8 cellular contexts compared by ENCODE assay signal in the genomic region with DNA sequence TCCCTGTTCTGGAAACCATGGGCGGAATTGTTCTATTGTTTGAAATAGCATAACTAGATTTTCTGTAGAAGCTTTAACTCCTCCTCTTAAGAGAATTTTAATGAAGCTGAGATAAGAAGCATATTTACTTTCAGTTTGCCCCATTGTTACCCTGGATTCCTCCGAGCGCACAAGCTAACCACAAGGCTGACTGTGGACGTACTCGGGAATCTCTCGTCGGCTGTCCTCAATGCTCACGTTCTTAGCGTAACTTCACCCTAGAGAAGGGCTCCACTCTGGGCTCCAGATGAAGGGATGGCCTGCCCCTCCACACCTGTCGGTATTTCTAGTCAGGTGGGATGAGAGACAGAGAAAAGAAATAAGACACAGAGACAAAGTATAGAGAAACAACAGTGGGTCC.
DNase-seq lines count a peak whose midpoint lies in the region; ATAC-seq and TF ChIP-seq lines count a peak whose summit lies in the region.
"Not testable (repeated sequence)": the region's sequence is repeated elsewhere in the genome, so short reads cannot be mapped to it uniquely, and the experiment has no call there.

No MANE protein-coding gene starts in this region.

- H3K9me3 Mint-ChIP-seq in CD14-positive monocyte; T-helper 1 cell treated with Interleukin-12 subunit alpha and Interleukin-12 subunit beta and Interleukin-4 antibody, amounts not matched to agents 30 μg/mL and 1 μg/mL, for 36 hours; activated CD4-positive, alpha-beta memory T cell treated with anti-CD3 and anti-CD28 coated beads for 36 hours; activated naive CD4-positive, alpha-beta T cell treated with anti-CD3 and anti-CD28 coated beads, Interleukin-2, amount 50 U/mL, for 24 hours; stimulated activated effector memory CD8-positive, alpha-beta T cell treated with anti-CD3 and anti-CD28 coated beads, Interleukin-12 subunit alpha, Interleukin-12 subunit beta, amount 100 ng/mL, for 72 hours: not testable (repeated sequence)

- intact Hi-C loops in CD14-positive monocyte (cut with micrococcal nuclease); activated CD4-positive, alpha-beta memory T cell treated with anti-CD3 and anti-CD28 coated beads for 36 hours (cut with micrococcal nuclease): not testable (repeated sequence)
- intact Hi-C loops in mammary epithelial cell (cut with micrococcal nuclease) = loop anchor here (2.0 to 10.0 kb wide), 2 partner anchors 153 to 619 kb away; no protein-coding TSS in a partner anchor

- WGBS in mammary epithelial cell (ENCODE audit: low coverage, missing lambda C conversion rate) = 29% methylated on average over 10 of the region's 10 CpGs
- no CpG with 5 or more reads among the region's 10 CpGs for WGBS in mesendoderm (ENCODE audit: extremely low coverage, insufficient coverage, low lambda C conversion rate)

- in situ Hi-C loops in mammary epithelial cell (cut with MboI; ENCODE audit: low sequenced_read_pairs in 2 of 2) = not testable (repeated sequence)

- not testable (repeated sequence) for H3K23ac ChIP-seq in mesendoderm (ENCODE audit: low read length)

- H3K27me3 Mint-ChIP-seq in CD14-positive monocyte (ENCODE audit: low read depth in 3 of 3) = peaks cover 18 to 32% (median 30%) of the 10 kb centered on the region in 3 donors
- H3K27me3 Mint-ChIP-seq in T-helper 1 cell treated with Interleukin-12 subunit alpha and Interleukin-12 subunit beta and Interleukin-4 antibody, amounts not matched to agents 30 μg/mL and 1 μg/mL, for 36 hours (ENCODE audit: low read depth) = peaks cover 25% of the 10 kb centered on the region
- H3K27me3 Mint-ChIP-seq in activated CD4-positive, alpha-beta memory T cell treated with anti-CD3 and anti-CD28 coated beads for 36 hours = peaks cover 15% of the 10 kb centered on the region
- H3K27me3 Mint-ChIP-seq in activated naive CD4-positive, alpha-beta T cell treated with anti-CD3 and anti-CD28 coated beads, Interleukin-2, amount 50 U/mL, for 24 hours = not testable (repeated sequence)

- H4K8ac ChIP-seq in mesendoderm (ENCODE audit: low read depth, low read length) = not testable (repeated sequence)

- H3K27ac Mint-ChIP-seq in CD14-positive monocyte; T-helper 1 cell treated with Interleukin-12 subunit alpha and Interleukin-12 subunit beta and Interleukin-4 antibody, amounts not matched to agents 30 μg/mL and 1 μg/mL, for 36 hours; activated CD4-positive, alpha-beta memory T cell treated with anti-CD3 and anti-CD28 coated beads for 36 hours; activated naive CD4-positive, alpha-beta T cell treated with anti-CD3 and anti-CD28 coated beads, Interleukin-2, amount 50 U/mL, for 24 hours; stimulated activated effector memory CD8-positive, alpha-beta T cell treated with anti-CD3 and anti-CD28 coated beads, Interleukin-12 subunit alpha, Interleukin-12 subunit beta, amount 100 ng/mL, for 72 hours: not testable (repeated sequence)

- CTCF ChIA-PET in activated CD4-positive, alpha-beta memory T cell treated with anti-CD3 and anti-CD28 coated beads for 36 hours (lab: Charles Lee) = not testable (repeated sequence)
- CTCF ChIA-PET in mammary epithelial cell (lab: Charles Lee; ENCODE audit: low non-redundant PET) = interaction anchor here (0.6 kb wide), 1 partner anchor 125 kb away, joined by 4 read pairs; no protein-coding TSS in a partner anchor

- not testable (repeated sequence) for H4K20me1 ChIP-seq in mammary epithelial cell (ENCODE audit: insufficient read depth, low read length)

- not testable (repeated sequence) for H3K36me3 Mint-ChIP-seq in CD14-positive monocyte; T-helper 1 cell treated with Interleukin-12 subunit alpha and Interleukin-12 subunit beta and Interleukin-4 antibody, amounts not matched to agents 30 μg/mL and 1 μg/mL, for 36 hours (ENCODE audit: low read depth); activated CD4-positive, alpha-beta memory T cell treated with anti-CD3 and anti-CD28 coated beads for 36 hours; activated naive CD4-positive, alpha-beta T cell treated with anti-CD3 and anti-CD28 coated beads, Interleukin-2, amount 50 U/mL, for 24 hours; stimulated activated effector memory CD8-positive, alpha-beta T cell treated with anti-CD3 and anti-CD28 coated beads, Interleukin-12 subunit alpha, Interleukin-12 subunit beta, amount 100 ng/mL, for 72 hours

- not testable (repeated sequence) for H3K27me3 ChIP-seq in mammary epithelial cell (ENCODE audit: insufficient read depth, low read length); mesendoderm (ENCODE audit: insufficient read depth, low read length, poor library complexity)

- POLR2A ChIA-PET in activated CD4-positive, alpha-beta memory T cell treated with anti-CD3 and anti-CD28 coated beads for 36 hours (lab: Charles Lee) = not testable (repeated sequence)

- H2AK5ac ChIP-seq in mesendoderm (ENCODE audit: low read length) = not testable (repeated sequence)

- not testable (repeated sequence) for H3K79me1 ChIP-seq in mesendoderm (ENCODE audit: low read length)

- not testable (repeated sequence) for H3K9ac ChIP-seq in mammary epithelial cell (ENCODE audit: insufficient read depth, low read length); mesendoderm (ENCODE audit: low read length)

- not testable (repeated sequence) for ATAC-seq in stimulated activated effector memory CD8-positive, alpha-beta T cell treated with anti-CD3 and anti-CD28 coated beads, Interleukin-12 subunit alpha, Interleukin-12 subunit beta, amount 100 ng/mL, for 72 hours

- not testable (repeated sequence) for H3K27ac ChIP-seq in mammary epithelial cell (ENCODE audit: insufficient read depth, low read depth, low read length); mesendoderm (ENCODE audit: low read depth, low read length)

- dilution Hi-C loops in mammary epithelial cell (cut with HindIII; ENCODE audit: low sequenced_read_pairs) = not testable (repeated sequence)

- H2BK15ac ChIP-seq in mesendoderm (replicated peaks; ENCODE audit: low read depth) = not testable (repeated sequence)

- H3K4me3 ChIP-seq in mammary epithelial cell (replicated peaks in 1 of 3; ENCODE audit: insufficient read depth in 1 of 3, low read depth in 2 of 3, low read length in 3 of 3); mesendoderm (ENCODE audit: low read length): not testable (repeated sequence)

- H2BK5ac ChIP-seq in mesendoderm (ENCODE audit: low read length) = not testable (repeated sequence)

- H3K4me2 ChIP-seq in mammary epithelial cell (ENCODE audit: insufficient read depth, low read depth, low read length); mesendoderm (ENCODE audit: low read length): not testable (repeated sequence)

- not testable (repeated sequence) for H3K36me3 ChIP-seq in mammary epithelial cell (ENCODE audit: insufficient read depth, low read length); mesendoderm (ENCODE audit: control insufficient read depth, insufficient read depth, low read length)

- H3K79me2 ChIP-seq in mammary epithelial cell (ENCODE audit: insufficient read depth, low read length); mesendoderm (ENCODE audit: control insufficient read depth, insufficient read depth, low read length): not testable (repeated sequence)

- H4K5ac ChIP-seq in mesendoderm (ENCODE audit: low read length) = not testable (repeated sequence)

- H3K56ac ChIP-seq in mesendoderm (ENCODE audit: low read length) = peak overlapping the region; percentile 67

- H3K4me3 Mint-ChIP-seq in CD14-positive monocyte = peak overlapping the region; percentile 58 to 80
- peak overlapping the region; percentile 52 for H3K4me3 Mint-ChIP-seq in T-helper 1 cell treated with Interleukin-12 subunit alpha and Interleukin-12 subunit beta and Interleukin-4 antibody, amounts not matched to agents 30 μg/mL and 1 μg/mL, for 36 hours
- peak overlapping the region; percentile 54 for H3K4me3 Mint-ChIP-seq in activated CD4-positive, alpha-beta memory T cell treated with anti-CD3 and anti-CD28 coated beads for 36 hours
- peak overlapping the region; percentile 77 for H3K4me3 Mint-ChIP-seq in activated naive CD4-positive, alpha-beta T cell treated with anti-CD3 and anti-CD28 coated beads, Interleukin-2, amount 50 U/mL, for 24 hours
- peak overlapping the region; percentile 27 for H3K4me3 Mint-ChIP-seq in stimulated activated effector memory CD8-positive, alpha-beta T cell treated with anti-CD3 and anti-CD28 coated beads, Interleukin-12 subunit alpha, Interleukin-12 subunit beta, amount 100 ng/mL, for 72 hours

- not testable (repeated sequence) for H3K4ac ChIP-seq in mesendoderm (ENCODE audit: low read depth, low read length)

- peak overlapping the region; percentile 25 for H3K18ac ChIP-seq in mesendoderm (ENCODE audit: low read length)

- not testable (repeated sequence) for DNase-seq in CD14-positive monocyte (ENCODE audit: low spot score); activated CD4-positive, alpha-beta memory T cell treated with anti-CD3 and anti-CD28 coated beads for 36 hours; mesendoderm; stimulated activated effector memory CD8-positive, alpha-beta T cell treated with anti-CD3 and anti-CD28 coated beads, Interleukin-12 subunit alpha, Interleukin-12 subunit beta, amount 100 ng/mL, for 72 hours (ENCODE audit: low spot score in 2 of 2)
- DNase-seq in H4 (ENCODE audit: low spot score) (peak; percentile 19), mammary epithelial cell (peak; percentile 18)

- not testable (repeated sequence) for BruUV-seq in mammary epithelial cell (replicated peaks; lab: Mats Ljungman, UMichigan)

- H3K4me1 ChIP-seq in mammary epithelial cell (ENCODE audit: insufficient read depth, low read length); mesendoderm (ENCODE audit: control insufficient read depth, low read depth, low read length): not testable (repeated sequence)

- peak overlapping the region; percentile 48 for H2AFZ ChIP-seq in mammary epithelial cell (ENCODE audit: low read depth, low read length)

- not testable (repeated sequence) for TF ChIP-seq CTCF in CD14-positive monocyte (IDR thresholded peaks at IDR 0.05); mammary epithelial cell (conservative IDR thresholded peaks at IDR 0.05 in 1 of 2, IDR thresholded peaks at IDR 0.05 in 1 of 2; ENCODE audit: extremely low read depth in 1 of 2, insufficient read depth in 1 of 2, low read depth in 1 of 2, low read length in 2 of 2)

- H2BK120ac ChIP-seq in mesendoderm (ENCODE audit: low read depth, low read length) = not testable (repeated sequence)

- H3K9me3 ChIP-seq in mammary epithelial cell (replicated peaks; ENCODE audit: insufficient read depth, low read length) = not testable (repeated sequence)

- peaks cover 14% of the 10 kb centered on the region for H3K4me1 Mint-ChIP-seq in CD14-positive monocyte
- H3K4me1 Mint-ChIP-seq in T-helper 1 cell treated with Interleukin-12 subunit alpha and Interleukin-12 subunit beta and Interleukin-4 antibody, amounts not matched to agents 30 μg/mL and 1 μg/mL, for 36 hours (ENCODE audit: low read depth) = peaks cover 10% of the 10 kb centered on the region
- H3K4me1 Mint-ChIP-seq in activated CD4-positive, alpha-beta memory T cell treated with anti-CD3 and anti-CD28 coated beads for 36 hours (ENCODE audit: low read depth); stimulated activated effector memory CD8-positive, alpha-beta T cell treated with anti-CD3 and anti-CD28 coated beads, Interleukin-12 subunit alpha, Interleukin-12 subunit beta, amount 100 ng/mL, for 72 hours: not testable (repeated sequence)
- H3K4me1 Mint-ChIP-seq in activated naive CD4-positive, alpha-beta T cell treated with anti-CD3 and anti-CD28 coated beads, Interleukin-2, amount 50 U/mL, for 24 hours = peaks cover 11% of the 10 kb centered on the region

Comparison
In these comparisons a context has a peak if more than half of its experiments do, and no peak if none do; other contexts are left out.
1. H3K4me3 Mint-ChIP-seq: peak in every context shown above with its lines; median percentile 77 in activated naive CD4-positive, alpha-beta T cell treated with anti-CD3 and anti-CD28 coated beads, Interleukin-2, amount 50 U/mL, for 24 hours; 69 in CD14-positive monocyte; 54 in activated CD4-positive, alpha-beta memory T cell treated with anti-CD3 and anti-CD28 coated beads for 36 hours; 52 in T-helper 1 cell treated with Interleukin-12 subunit alpha and Interleukin-12 subunit beta and Interleukin-4 antibody, amounts not matched to agents 30 μg/mL and 1 μg/mL, for 36 hours; 27 in stimulated activated effector memory CD8-positive, alpha-beta T cell treated with anti-CD3 and anti-CD28 coated beads, Interleukin-12 subunit alpha, Interleukin-12 subunit beta, amount 100 ng/mL, for 72 hours.